ENCODE assay signal across 9 cellular contexts in genomic region chr4:184100297-184100885, GRCh38.
A peak's percentile ranks its signal among the peaks of the same experiment; 100 is the strongest.
DNase-seq lines count a peak whose midpoint lies in the region; ATAC-seq and TF ChIP-seq lines count a peak whose summit lies in the region.
"Had no signal": no experiment of that assay in that cellular context is flagged by ENCODE, and none has a peak within 500 bp of the region (broad histone marks: within the 10 kb centered on the region; RNA-seq: fewer than 3 reads in every experiment).

No MANE protein-coding gene starts in this region.

- intact Hi-C loops in esophagus squamous epithelium (cut with DNase I), result no loop called here

- no peak overlapping the region for H2AFZ ChIP-seq in parathyroid adenoma

- peak overlapping the region in 2 of 4 donors; percentile 58 to 59 for H3K27ac ChIP-seq in esophagus squamous epithelium
- no peak overlapping the region for H3K27ac ChIP-seq in parathyroid adenoma

- H3K27me3 ChIP-seq in esophagus squamous epithelium, result peaks cover 0 to 4% (median 0%) of the 10 kb centered on the region in 4 donors
- H3K27me3 ChIP-seq in parathyroid adenoma (ENCODE audit: control insufficient read depth, insufficient read depth, low read length), result no peaks in the 10 kb centered on the region

- WGBS in esophagus squamous epithelium, 2 donors, result 39 to 46% methylated on average over 5 to 6 of the region's 14 CpGs

- peak; percentile 55 for ATAC-seq in HG02678 (IDR thresholded peaks at IDR 0.05; ENCODE audit: unreplicated experiment)
- no peak for ATAC-seq in HG03520 (IDR thresholded peaks at IDR 0.05; ENCODE audit: unreplicated experiment)

- peaks cover 0 to 25% (median 0%) of the 10 kb centered on the region in 3 donors for H3K4me1 ChIP-seq in esophagus squamous epithelium
- H3K4me1 ChIP-seq in parathyroid adenoma, result no peaks in the 10 kb centered on the region

- no peak overlapping the region for H3K4me3 ChIP-seq in esophagus squamous epithelium
- no peak overlapping the region for H3K4me3 ChIP-seq in parathyroid adenoma (ENCODE audit: low read depth, low read length)

- no peaks in the 10 kb centered on the region for H3K9me3 ChIP-seq in esophagus squamous epithelium
- H3K9me3 ChIP-seq in parathyroid adenoma (ENCODE audit: control insufficient read depth, low read length), result no peaks in the 10 kb centered on the region

- H3K79me2 ChIP-seq in parathyroid adenoma, result no peaks in the 10 kb centered on the region

- TF ChIP-seq POLR2A in esophagus squamous epithelium (IDR thresholded peaks at IDR 0.05), result no peak

- DNase-seq in NCI-H1417 (lab: John Stamatoyannopoulos, UW) (peak; percentile 5 to 35 (median 13)), NCI-H1417 treated with DMSO at 0.1 percent for 48 hours (lab: John Stamatoyannopoulos, UW) (no peak), T-helper 1 cell (peak in 3 of 5 donors; percentile 8 to 17 (median 17)), esophagus squamous epithelium (lab: John Stamatoyannopoulos, UW) (no peak), iPS-NIHi7 (ENCODE audit: extremely low spot score) (no peak)
- DNase-seq: activated B cell treated with CpG ODN at 0.5 μM for 24 hours had no signal

- H3K36me3 ChIP-seq in esophagus squamous epithelium (no peaks in the 10 kb centered on the region), parathyroid adenoma (ENCODE audit: control insufficient read depth, insufficient read depth, low read length) (no peaks in the 10 kb centered on the region)

- TF ChIP-seq CTCF in esophagus squamous epithelium (IDR thresholded peaks at IDR 0.05) (peak in 4 of 6 experiments; percentile 39 to 67 (median 54)), parathyroid adenoma (IDR thresholded peaks at IDR 0.05) (peak; percentile 65)

- H3K4me2 ChIP-seq in parathyroid adenoma (ENCODE audit: low read length), result no peak overlapping the region

- H3K9ac ChIP-seq in parathyroid adenoma, result no peak overlapping the region

Comparison
In these comparisons a context has a peak if more than half of its experiments do, and no peak if none do; other contexts are left out.
1. DNase-seq: peak in NCI-H1417 (3 of 3) and T-helper 1 cell (3 of 5); none in NCI-H1417 treated with DMSO at 0.1 percent for 48 hours (single experiment), esophagus squamous epithelium (single experiment) and iPS-NIHi7 (single experiment).